In the genomic region with DNA sequence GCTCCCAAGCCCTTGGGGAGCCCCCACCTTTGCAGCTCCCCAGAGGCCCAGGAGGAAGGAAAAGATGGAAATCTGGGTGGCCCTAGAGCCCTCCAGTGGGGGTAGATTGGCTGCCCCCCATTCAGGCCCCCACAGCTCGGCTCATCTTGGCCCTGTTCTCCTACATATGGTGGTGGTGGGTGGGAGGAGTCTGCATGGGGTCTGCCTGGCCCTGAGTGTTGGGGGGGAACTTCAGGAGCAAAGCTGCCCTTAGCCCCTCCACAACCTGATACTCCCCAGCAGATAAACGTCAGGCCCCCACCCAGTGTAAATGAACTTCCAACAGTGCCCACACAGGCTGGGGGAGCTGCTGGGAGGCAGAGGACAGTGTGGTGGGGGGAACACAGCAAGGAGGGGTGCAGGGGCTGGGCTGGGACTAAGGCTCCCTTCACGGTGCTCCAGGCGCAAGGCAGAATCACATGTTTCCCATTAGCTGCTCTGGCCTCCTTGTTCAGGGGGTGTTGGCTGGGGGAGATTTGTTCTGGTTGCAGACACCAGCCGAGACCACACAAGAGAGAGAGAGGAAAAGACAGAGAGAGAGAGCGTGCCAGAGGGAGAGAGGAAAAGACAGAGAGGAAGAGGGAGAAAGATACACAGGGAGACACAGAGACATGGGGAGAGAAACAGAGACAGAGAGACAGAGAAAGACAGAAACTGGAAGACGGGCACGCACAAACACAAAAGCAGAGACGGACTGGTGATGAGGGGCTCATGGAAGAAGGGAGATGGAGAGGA, we compare ENCODE assay signal across 8 cellular contexts. TPM values are rescaled to one million over a fixed set of nuclear protein-coding genes. Genes with fewer than 3 reads are reported as not detected.
DNase-seq lines count a peak whose midpoint lies in the region; ATAC-seq and TF ChIP-seq lines count a peak whose summit lies in the region.
"Had no signal": no experiment of that assay in that cellular context is flagged by ENCODE, and none has a peak within 500 bp of the region (broad histone marks: within the 10 kb centered on the region; RNA-seq: fewer than 3 reads in every experiment).

No MANE protein-coding gene starts in this region.

- DNase-seq in Peyer's patch, result no peak
- DNase-seq in dorsolateral prefrontal cortex, result no peak
- DNase-seq in lung (ENCODE audit: low spot score), result no peak
- DNase-seq in substantia nigra (lab: John Stamatoyannopoulos, UW), result peak in 9 of 49 donors; percentile 14 to 37 (median 25)
- DNase-seq: NCI-H2107 had no signal

- no peaks in the 10 kb centered on the region for H3K9me3 ChIP-seq in Peyer's patch
- H3K9me3 ChIP-seq in lung (ENCODE audit: control insufficient read depth in 2 of 2, insufficient read depth in 1 of 2, low read length in 1 of 2), result no peaks in the 10 kb centered on the region

- intact Hi-C loops in dorsolateral prefrontal cortex (cut with DNase I), result no loop called here

- H3K4me1 ChIP-seq in Peyer's patch (peaks cover 1 to 79% (median 12%) of the 10 kb centered on the region in 4 donors), lung (ENCODE audit: control insufficient read depth in 2 of 2, insufficient read depth in 2 of 2, low read length in 2 of 2) (peaks cover 12 to 34% of the 10 kb centered on the region in 2 donors)

- H3K27ac ChIP-seq in Peyer's patch (peak overlapping the region; percentile 22 to 62 (median 36)), dorsolateral prefrontal cortex (peak overlapping the region in 57 of 59 donors; percentile 60 to 94 (median 85)), lung (ENCODE audit: low read depth in 1 of 2, low read length in 1 of 2) (peak overlapping the region; percentile 71 to 80), substantia nigra (ENCODE audit: low read depth, low read length, poor library complexity, severe bottlenecking) (peak overlapping the region; percentile 38)

- H3K4me3 ChIP-seq in Peyer's patch (no peak overlapping the region), dorsolateral prefrontal cortex (peak overlapping the region in 21 of 59 donors; percentile 1 to 34 (median 18)), lung (no peak overlapping the region)

- no peak for TF ChIP-seq POLR2A in Peyer's patch (IDR thresholded peaks at IDR 0.05)

- TF ChIP-seq CTCF in Peyer's patch (IDR thresholded peaks at IDR 0.05) (no peak), dorsolateral prefrontal cortex (IDR thresholded peaks at IDR 0.05 in 54 of 56, conservative IDR thresholded peaks at IDR 0.05 in 2 of 56; ENCODE audit: low read depth in 1 of 56, partially characterized antibody in 56 of 56) (no peak), lung (IDR thresholded peaks at IDR 0.05; ENCODE audit: control extremely low read depth, extremely low read depth) (no peak)

- ATAC-seq in lung (ENCODE audit: insufficient read depth, low FRiP score) (no peak), GM18867 (IDR thresholded peaks at IDR 0.05; ENCODE audit: unreplicated experiment) (no peak), HG03139 (IDR thresholded peaks at IDR 0.05; ENCODE audit: unreplicated experiment) (no peak), HG02588 (IDR thresholded peaks at IDR 0.05; ENCODE audit: unreplicated experiment) (no peak)

- 44 to 59% methylated on average over 9 of the region's 9 CpGs for WGBS in lung, 2 donors

- H3K27me3 ChIP-seq in Peyer's patch, result no peaks in the 10 kb centered on the region
- H3K27me3 ChIP-seq in dorsolateral prefrontal cortex, result no peaks in the 10 kb centered on the region
- H3K27me3 ChIP-seq in lung (ENCODE audit: control insufficient read depth, insufficient read depth), result no peaks in the 10 kb centered on the region

- H3K36me3 ChIP-seq in Peyer's patch, result peaks cover 0 to 4% (median 0%) of the 10 kb centered on the region in 3 donors
- peaks cover 0 to 5% of the 10 kb centered on the region in 2 donors for H3K36me3 ChIP-seq in lung (ENCODE audit: control insufficient read depth in 2 of 2, insufficient read depth in 2 of 2, low read length in 2 of 2)

RNA-seq across cellular contexts. Expression of a gene that starts 42.6 kb away (rescaled TPM):
- 10 to 100 TPM in 3 of 4 donors, 1 to 10 TPM in 1; 7.0 to 21.5 (median 12.0) TPM for total RNA-seq in Peyer's patch
- 100 to 1,000 TPM in 21 of 120 experiments, 10 to 100 TPM in 99; 57.6 to 160 (median 87.2) TPM for total RNA-seq in dorsolateral prefrontal cortex
- total RNA-seq in lung, result 10 to 100 TPM; 31.8 to 37.9 TPM
- polyA plus RNA-seq in lung, result 10 to 100 TPM; 10.3 to 11.8 TPM
